8 cellular contexts compared by ENCODE assay signal in the genomic region with DNA sequence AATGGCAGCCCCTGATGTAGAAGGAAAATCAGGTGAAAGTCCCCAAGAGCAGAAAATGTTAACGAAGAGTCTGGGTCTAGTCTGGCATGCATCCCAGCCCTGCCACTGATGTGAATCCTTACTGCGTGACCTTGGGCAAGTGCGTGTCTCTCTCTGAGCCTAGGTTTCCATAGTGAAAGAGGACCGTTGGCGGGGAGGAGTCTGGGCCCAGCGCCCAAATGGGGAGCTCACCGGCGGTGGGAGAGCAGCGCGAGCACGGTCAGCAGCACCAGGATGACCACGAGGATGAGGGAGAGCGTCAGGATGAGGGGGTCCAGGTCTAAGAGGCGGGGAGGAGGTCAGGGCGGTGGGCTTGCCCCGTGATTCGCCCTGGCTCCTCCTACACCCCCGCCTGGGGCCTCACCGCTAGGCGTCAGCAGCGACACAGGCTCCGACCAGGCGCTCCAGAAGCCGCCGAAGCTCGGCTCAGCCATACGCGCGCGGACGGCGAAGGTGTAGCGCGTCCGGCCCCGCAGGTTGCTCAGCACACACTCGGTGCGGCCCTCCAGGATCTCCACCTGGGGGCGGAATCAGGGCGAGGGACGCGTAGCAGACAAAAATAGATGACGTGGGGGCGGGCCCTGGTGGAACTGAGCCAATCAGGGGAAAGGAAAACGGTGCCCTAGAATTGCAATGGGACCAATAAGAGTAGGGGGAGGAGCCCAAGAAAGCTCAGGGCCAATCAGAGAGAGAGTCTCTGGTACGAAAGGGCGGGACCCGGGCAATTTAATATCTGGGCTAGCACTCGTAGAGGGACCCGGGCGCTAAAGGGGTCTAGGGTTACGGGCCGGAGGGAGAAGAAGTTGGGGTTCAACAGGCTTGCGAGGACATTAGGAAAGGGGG. TPM values are rescaled to one million over a fixed set of nuclear protein-coding genes. Genes with fewer than 3 reads are reported as not detected.
DNase-seq lines count a peak whose midpoint lies in the region; ATAC-seq and TF ChIP-seq lines count a peak whose summit lies in the region.

No MANE protein-coding gene starts in this region.

- TF ChIP-seq CTCF in mucosa of descending colon (IDR thresholded peaks at IDR 0.05): peak; percentile 66

- no peaks in the 10 kb centered on the region for H3K9me3 ChIP-seq in CD8-positive, alpha-beta memory T cell (ENCODE audit: low read length)
- H3K9me3 ChIP-seq in NT2/D1 (ENCODE audit: insufficient read depth, low read length): no peaks in the 10 kb centered on the region
- no peaks in the 10 kb centered on the region for H3K9me3 ChIP-seq in mucosa of descending colon

- H3K9ac ChIP-seq in NT2/D1 (ENCODE audit: insufficient read length, low read depth): peak overlapping the region; percentile 84

- H3K36me3 ChIP-seq in CD8-positive, alpha-beta memory T cell (ENCODE audit: insufficient read depth, low read length): no peaks in the 10 kb centered on the region
- peaks cover 15% of the 10 kb centered on the region for H3K36me3 ChIP-seq in NT2/D1 (ENCODE audit: insufficient read depth, insufficient read length, low read length)
- H3K36me3 ChIP-seq in mucosa of descending colon (ENCODE audit: low read depth): no peaks in the 10 kb centered on the region

- peaks cover 5% of the 10 kb centered on the region for H3K27me3 ChIP-seq in CD8-positive, alpha-beta memory T cell (ENCODE audit: insufficient read depth, low read length, poor library complexity, severe bottlenecking)
- H3K27me3 ChIP-seq in NT2/D1 (ENCODE audit: insufficient read depth, insufficient read length): no peaks in the 10 kb centered on the region

- peaks cover 34 to 53% (median 46%) of the 10 kb centered on the region in 3 donors for H3K4me1 Mint-ChIP-seq in CD8-positive, alpha-beta memory T cell

- H3K4me1 ChIP-seq in CD8-positive, alpha-beta memory T cell (ENCODE audit: insufficient read depth, low read length): peaks cover 52% of the 10 kb centered on the region
- H3K4me1 ChIP-seq in NT2/D1 (ENCODE audit: insufficient read depth, insufficient read length) (peaks cover 7% of the 10 kb centered on the region), mucosa of descending colon (ENCODE audit: low read depth) (peaks cover 33% of the 10 kb centered on the region)

- H3K36me3 Mint-ChIP-seq in CD8-positive, alpha-beta memory T cell: peaks cover 4 to 8% (median 8%) of the 10 kb centered on the region in 3 donors

- peak overlapping the region; percentile 67 for H3K4me3 ChIP-seq in CD8-positive, alpha-beta memory T cell (ENCODE audit: low read length)
- peak overlapping the region; percentile 61 for H3K4me3 ChIP-seq in NT2/D1 (ENCODE audit: insufficient read length, low read depth)
- peak overlapping the region; percentile 24 for H3K4me3 ChIP-seq in mucosa of descending colon

- peak overlapping the region; percentile 95 to 100 (median 98) for H3K27ac Mint-ChIP-seq in CD8-positive, alpha-beta memory T cell

- peak; percentile 72 for ATAC-seq in GM19455 (IDR thresholded peaks at IDR 0.05; ENCODE audit: unreplicated experiment)
- peak; percentile 89 for ATAC-seq in mucosa of descending colon

- CTCF ChIA-PET in CD8-positive, alpha-beta memory T cell (lab: Charles Lee): interaction anchor here (0.5 to 4.2 kb wide), 36 partner anchors 9 to 685 kb away, joined by 3 to 35 read pairs (median 4); a partner anchor contains a TSS

- POLR2A ChIA-PET in CD8-positive, alpha-beta memory T cell (lab: Charles Lee): interaction anchor here (0.6 to 2.1 kb wide), 7 partner anchors 19 to 198 kb away, joined by 3 to 13 read pairs (median 5); a partner anchor contains a TSS

- H3K4me3 Mint-ChIP-seq in CD8-positive, alpha-beta memory T cell: peak overlapping the region; percentile 84 to 98 (median 92)

- H3K27me3 Mint-ChIP-seq in CD8-positive, alpha-beta memory T cell: peaks cover 13 to 15% of the 10 kb centered on the region in 2 donors

- peak; percentile 93 to 99 (median 98) for DNase-seq in CD8-positive, alpha-beta memory T cell
- DNase-seq in HK-2 (ENCODE audit: unreplicated experiment): peak; percentile 88
- peak; percentile 98 for DNase-seq in NT2/D1 (ENCODE audit: low read depth, low spot score)
- DNase-seq in activated CD8-positive, alpha-beta memory T cell treated with anti-CD3 and anti-CD28 coated beads, Interleukin-2, amount 50 U/mL, for 48 hours: peak; percentile 95
- DNase-seq in epidermal melanocyte (ENCODE audit: insufficient read length, low spot score): peak; percentile 99
- peak; percentile 96 to 97 (median 96) for DNase-seq in mucosa of descending colon
- peak; percentile 82 to 93 for DNase-seq in stimulated activated CD8-positive, alpha-beta memory T cell treated with anti-CD3 and anti-CD28 coated beads, Interleukin-4, amount 100 ng/mL, for 1 hour (ENCODE audit: low read depth in 2 of 2, low spot score in 1 of 2)

- peak overlapping the region; percentile 89 for H3K27ac ChIP-seq in CD8-positive, alpha-beta memory T cell (ENCODE audit: low read depth, low read length)

- peaks cover 0 to 3% (median 0%) of the 10 kb centered on the region in 5 donors for H3K9me3 Mint-ChIP-seq in CD8-positive, alpha-beta memory T cell

- intact Hi-C loops in mucosa of descending colon (cut with DNase I, micrococcal nuclease): no loop called here

RNA-seq across cellular contexts. Expression of a gene that starts 3.2 kb away (rescaled TPM):
- total RNA-seq in CD8-positive, alpha-beta memory T cell: 1 to 10 TPM; 3.4 to 3.6 TPM
- 8.0 TPM for polyA plus RNA-seq in CD8-positive, alpha-beta memory T cell
- total RNA-seq in mucosa of descending colon: 1 to 10 TPM; 2.8 to 4.7 (median 3.6) TPM

RNA-seq across cellular contexts. Expression of a gene that starts 6.4 kb away (rescaled TPM):
- 1 to 10 TPM; 2.1 to 2.2 TPM for total RNA-seq in CD8-positive, alpha-beta memory T cell
- 7.0 TPM for polyA plus RNA-seq in CD8-positive, alpha-beta memory T cell
- 1 to 10 TPM; 2.5 to 3.4 (median 3.3) TPM for total RNA-seq in mucosa of descending colon

RNA-seq across cellular contexts. Expression of a gene that starts 25.7 kb away (rescaled TPM):
- total RNA-seq in CD8-positive, alpha-beta memory T cell: 1 to 10 TPM; 2.1 to 2.2 TPM
- polyA plus RNA-seq in CD8-positive, alpha-beta memory T cell: 1.2 TPM
- total RNA-seq in mucosa of descending colon: 10 to 100 TPM in 1 of 3 donors, 1 to 10 TPM in 2; 5.1 to 32.8 (median 7.4) TPM

RNA-seq across cellular contexts. Expression of a gene that starts 34.6 kb away (rescaled TPM):
- 10 to 100 TPM; 14.2 to 14.6 TPM for total RNA-seq in CD8-positive, alpha-beta memory T cell
- 30.1 TPM for polyA plus RNA-seq in CD8-positive, alpha-beta memory T cell
- 10 to 100 TPM; 27.4 to 40.5 (median 38.8) TPM for total RNA-seq in mucosa of descending colon

RNA-seq across cellular contexts. Expression of a gene that starts 34.8 kb away (rescaled TPM):
- 10 to 100 TPM; 24.8 to 30.5 TPM for total RNA-seq in CD8-positive, alpha-beta memory T cell
- 75.9 TPM for polyA plus RNA-seq in CD8-positive, alpha-beta memory T cell
- 10 to 100 TPM; 37.3 to 61.8 (median 55.7) TPM for total RNA-seq in mucosa of descending colon

Comparison
In these comparisons a context has a peak if more than half of its experiments do, and no peak if none do; other contexts are left out.
1. Peak in every context shown above with its lines: DNase-seq, ATAC-seq, H3K4me3 ChIP-seq and H3K27ac ChIP-seq.